In the genomic region with DNA sequence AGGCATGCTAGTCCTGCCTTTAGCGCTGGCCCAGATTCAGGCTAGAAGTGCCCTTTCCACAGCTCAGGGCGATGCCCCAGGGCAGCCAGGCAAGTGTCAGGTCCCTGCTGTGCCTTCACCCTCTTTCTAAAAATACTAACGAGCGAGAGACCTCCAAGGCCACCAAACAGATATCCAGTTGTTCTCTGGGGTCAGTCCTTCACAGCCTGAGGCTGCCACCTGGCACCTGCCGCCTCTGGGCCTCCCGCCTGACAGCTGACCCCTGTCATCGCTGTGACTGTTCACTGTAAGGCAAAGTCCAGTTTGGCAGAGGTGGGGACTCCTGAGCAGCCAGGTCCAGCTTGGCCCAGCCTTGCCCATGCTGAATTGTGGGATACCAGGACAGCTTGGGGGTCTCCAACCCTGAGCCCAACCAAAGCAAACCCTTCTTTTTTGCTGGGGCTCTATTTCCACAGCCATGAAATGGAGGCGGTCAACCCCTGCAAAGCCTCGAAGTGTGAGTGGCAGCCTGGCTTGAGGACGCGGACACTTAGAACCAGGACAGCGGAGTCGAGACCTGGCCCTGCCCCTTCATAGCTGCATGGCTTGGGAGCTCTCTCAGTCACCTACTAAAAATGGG, we compare ENCODE assay signal across 1 cellular context.
TF ChIP-seq lines count a peak whose summit lies in the region.

No MANE protein-coding gene starts in this region.

TF ChIP-seq in HepG2, 621 proteins besides CTCF, POLR2A, EP300 and RAD21 (continued from another document and continues in another):
- TF ChIP-seq, protein P1, sequence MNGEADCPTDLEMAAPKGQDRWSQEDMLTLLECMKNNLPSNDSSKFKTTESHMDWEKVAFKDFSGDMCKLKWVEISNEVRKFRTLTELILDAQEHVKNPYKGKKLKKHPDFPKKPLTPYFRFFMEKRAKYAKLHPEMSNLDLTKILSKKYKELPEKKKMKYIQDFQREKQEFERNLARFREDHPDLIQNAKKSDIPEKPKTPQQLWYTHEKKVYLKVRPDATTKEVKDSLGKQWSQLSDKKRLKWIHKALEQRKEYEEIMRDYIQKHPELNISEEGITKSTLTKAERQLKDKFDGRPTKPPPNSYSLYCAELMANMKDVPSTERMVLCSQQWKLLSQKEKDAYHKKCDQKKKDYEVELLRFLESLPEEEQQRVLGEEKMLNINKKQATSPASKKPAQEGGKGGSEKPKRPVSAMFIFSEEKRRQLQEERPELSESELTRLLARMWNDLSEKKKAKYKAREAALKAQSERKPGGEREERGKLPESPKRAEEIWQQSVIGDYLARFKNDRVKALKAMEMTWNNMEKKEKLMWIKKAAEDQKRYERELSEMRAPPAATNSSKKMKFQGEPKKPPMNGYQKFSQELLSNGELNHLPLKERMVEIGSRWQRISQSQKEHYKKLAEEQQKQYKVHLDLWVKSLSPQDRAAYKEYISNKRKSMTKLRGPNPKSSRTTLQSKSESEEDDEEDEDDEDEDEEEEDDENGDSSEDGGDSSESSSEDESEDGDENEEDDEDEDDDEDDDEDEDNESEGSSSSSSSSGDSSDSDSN (CRISPR knock-in tag; IDR thresholded peaks at IDR 0.05), result peak; percentile 62
- TF ChIP-seq ZNF562 (CRISPR knock-in tag; IDR thresholded peaks at IDR 0.05; ENCODE audit: borderline replicate concordance) (no peak), MIER3 (CRISPR knock-in tag; IDR thresholded peaks at IDR 0.05; ENCODE audit: borderline replicate concordance) (no peak), NBN (conservative IDR thresholded peaks at IDR 0.05) (no peak), ZNF605 (CRISPR knock-in tag; IDR thresholded peaks at IDR 0.05) (peak; percentile 85), ZNF772 (CRISPR knock-in tag; IDR thresholded peaks at IDR 0.05) (peak; percentile 87), ZNF530 (CRISPR knock-in tag; IDR thresholded peaks at IDR 0.05; ENCODE audit: low read depth) (no peak), HDAC6 (IDR thresholded peaks at IDR 0.05; ENCODE audit: low read depth, low read length) (no peak), SAFB2 (CRISPR knock-in tag; IDR thresholded peaks at IDR 0.05; ENCODE audit: borderline replicate concordance, low read depth) (no peak), ZNF879 (CRISPR knock-in tag; IDR thresholded peaks at IDR 0.05) (no peak), BCLAF1 (IDR thresholded peaks at IDR 0.05) (no peak), ZNF83 (CRISPR knock-in tag; IDR thresholded peaks at IDR 0.05; ENCODE audit: borderline replicate concordance) (no peak), RORA (CRISPR knock-in tag; IDR thresholded peaks at IDR 0.05) (no peak), ZNF850 (CRISPR knock-in tag; conservative IDR thresholded peaks at IDR 0.05) (no peak), ZNF24 (IDR thresholded peaks at IDR 0.05) (peak; percentile 91), SPEN (CRISPR knock-in tag; IDR thresholded peaks at IDR 0.05; ENCODE audit: low read depth) (peak; percentile 83), CEBPB (IDR thresholded peaks at IDR 0.05; ENCODE audit: borderline replicate concordance, low read depth, low read length) (no peak), TERF1 (CRISPR knock-in tag; IDR thresholded peaks at IDR 0.05) (no peak), ATRX (CRISPR knock-in tag; IDR thresholded peaks at IDR 0.05; ENCODE audit: borderline replicate concordance) (no peak), IKZF5 (CRISPR knock-in tag; IDR thresholded peaks at IDR 0.05) (peak; percentile 94)
- TF ChIP-seq, protein P2, sequence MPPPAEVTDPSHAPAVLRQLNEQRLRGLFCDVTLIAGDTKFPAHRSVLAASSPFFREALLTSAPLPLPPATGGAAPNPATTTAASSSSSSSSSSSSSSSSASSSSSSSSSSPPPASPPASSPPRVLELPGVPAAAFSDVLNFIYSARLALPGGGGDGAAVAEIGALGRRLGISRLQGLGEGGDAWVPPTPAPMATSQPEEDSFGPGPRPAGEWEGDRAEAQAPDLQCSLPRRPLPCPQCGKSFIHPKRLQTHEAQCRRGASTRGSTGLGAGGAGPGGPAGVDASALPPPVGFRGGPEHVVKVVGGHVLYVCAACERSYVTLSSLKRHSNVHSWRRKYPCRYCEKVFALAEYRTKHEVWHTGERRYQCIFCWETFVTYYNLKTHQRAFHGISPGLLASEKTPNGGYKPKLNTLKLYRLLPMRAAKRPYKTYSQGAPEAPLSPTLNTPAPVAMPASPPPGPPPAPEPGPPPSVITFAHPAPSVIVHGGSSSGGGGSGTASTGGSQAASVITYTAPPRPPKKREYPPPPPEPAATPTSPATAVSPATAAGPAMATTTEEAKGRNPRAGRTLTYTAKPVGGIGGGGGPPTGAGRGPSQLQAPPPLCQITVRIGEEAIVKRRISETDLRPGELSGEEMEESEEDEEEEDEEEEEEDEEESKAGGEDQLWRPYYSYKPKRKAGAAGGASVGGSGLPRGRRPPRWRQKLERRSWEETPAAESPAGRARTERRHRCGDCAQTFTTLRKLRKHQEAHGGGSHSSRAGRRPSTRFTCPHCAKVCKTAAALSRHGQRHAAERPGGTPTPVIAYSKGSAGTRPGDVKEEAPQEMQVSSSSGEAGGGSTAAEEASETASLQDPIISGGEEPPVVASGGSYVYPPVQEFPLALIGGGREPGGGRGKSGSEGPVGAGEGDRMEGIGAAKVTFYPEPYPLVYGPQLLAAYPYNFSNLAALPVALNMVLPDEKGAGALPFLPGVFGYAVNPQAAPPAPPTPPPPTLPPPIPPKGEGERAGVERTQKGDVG (CRISPR knock-in tag; IDR thresholded peaks at IDR 0.05; ENCODE audit: borderline replicate concordance), result peak; percentile 77; the same call in 1 of the 2 replicates
- TF ChIP-seq, protein P3, sequence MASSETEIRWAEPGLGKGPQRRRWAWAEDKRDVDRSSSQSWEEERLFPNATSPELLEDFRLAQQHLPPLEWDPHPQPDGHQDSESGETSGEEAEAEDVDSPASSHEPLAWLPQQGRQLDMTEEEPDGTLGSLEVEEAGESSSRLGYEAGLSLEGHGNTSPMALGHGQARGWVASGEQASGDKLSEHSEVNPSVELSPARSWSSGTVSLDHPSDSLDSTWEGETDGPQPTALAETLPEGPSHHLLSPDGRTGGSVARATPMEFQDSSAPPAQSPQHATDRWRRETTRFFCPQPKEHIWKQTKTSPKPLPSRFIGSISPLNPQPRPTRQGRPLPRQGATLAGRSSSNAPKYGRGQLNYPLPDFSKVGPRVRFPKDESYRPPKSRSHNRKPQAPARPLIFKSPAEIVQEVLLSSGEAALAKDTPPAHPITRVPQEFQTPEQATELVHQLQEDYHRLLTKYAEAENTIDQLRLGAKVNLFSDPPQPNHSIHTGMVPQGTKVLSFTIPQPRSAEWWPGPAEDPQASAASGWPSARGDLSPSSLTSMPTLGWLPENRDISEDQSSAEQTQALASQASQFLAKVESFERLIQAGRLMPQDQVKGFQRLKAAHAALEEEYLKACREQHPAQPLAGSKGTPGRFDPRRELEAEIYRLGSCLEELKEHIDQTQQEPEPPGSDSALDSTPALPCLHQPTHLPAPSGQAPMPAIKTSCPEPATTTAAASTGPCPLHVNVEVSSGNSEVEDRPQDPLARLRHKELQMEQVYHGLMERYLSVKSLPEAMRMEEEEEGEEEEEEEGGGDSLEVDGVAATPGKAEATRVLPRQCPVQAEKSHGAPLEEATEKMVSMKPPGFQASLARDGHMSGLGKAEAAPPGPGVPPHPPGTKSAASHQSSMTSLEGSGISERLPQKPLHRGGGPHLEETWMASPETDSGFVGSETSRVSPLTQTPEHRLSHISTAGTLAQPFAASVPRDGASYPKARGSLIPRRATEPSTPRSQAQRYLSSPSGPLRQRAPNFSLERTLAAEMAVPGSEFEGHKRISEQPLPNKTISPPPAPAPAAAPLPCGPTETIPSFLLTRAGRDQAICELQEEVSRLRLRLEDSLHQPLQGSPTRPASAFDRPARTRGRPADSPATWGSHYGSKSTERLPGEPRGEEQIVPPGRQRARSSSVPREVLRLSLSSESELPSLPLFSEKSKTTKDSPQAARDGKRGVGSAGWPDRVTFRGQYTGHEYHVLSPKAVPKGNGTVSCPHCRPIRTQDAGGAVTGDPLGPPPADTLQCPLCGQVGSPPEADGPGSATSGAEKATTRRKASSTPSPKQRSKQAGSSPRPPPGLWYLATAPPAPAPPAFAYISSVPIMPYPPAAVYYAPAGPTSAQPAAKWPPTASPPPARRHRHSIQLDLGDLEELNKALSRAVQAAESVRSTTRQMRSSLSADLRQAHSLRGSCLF (CRISPR knock-in tag; IDR thresholded peaks at IDR 0.05; ENCODE audit: borderline replicate concordance), result no peak
- TF ChIP-seq, protein P4, sequence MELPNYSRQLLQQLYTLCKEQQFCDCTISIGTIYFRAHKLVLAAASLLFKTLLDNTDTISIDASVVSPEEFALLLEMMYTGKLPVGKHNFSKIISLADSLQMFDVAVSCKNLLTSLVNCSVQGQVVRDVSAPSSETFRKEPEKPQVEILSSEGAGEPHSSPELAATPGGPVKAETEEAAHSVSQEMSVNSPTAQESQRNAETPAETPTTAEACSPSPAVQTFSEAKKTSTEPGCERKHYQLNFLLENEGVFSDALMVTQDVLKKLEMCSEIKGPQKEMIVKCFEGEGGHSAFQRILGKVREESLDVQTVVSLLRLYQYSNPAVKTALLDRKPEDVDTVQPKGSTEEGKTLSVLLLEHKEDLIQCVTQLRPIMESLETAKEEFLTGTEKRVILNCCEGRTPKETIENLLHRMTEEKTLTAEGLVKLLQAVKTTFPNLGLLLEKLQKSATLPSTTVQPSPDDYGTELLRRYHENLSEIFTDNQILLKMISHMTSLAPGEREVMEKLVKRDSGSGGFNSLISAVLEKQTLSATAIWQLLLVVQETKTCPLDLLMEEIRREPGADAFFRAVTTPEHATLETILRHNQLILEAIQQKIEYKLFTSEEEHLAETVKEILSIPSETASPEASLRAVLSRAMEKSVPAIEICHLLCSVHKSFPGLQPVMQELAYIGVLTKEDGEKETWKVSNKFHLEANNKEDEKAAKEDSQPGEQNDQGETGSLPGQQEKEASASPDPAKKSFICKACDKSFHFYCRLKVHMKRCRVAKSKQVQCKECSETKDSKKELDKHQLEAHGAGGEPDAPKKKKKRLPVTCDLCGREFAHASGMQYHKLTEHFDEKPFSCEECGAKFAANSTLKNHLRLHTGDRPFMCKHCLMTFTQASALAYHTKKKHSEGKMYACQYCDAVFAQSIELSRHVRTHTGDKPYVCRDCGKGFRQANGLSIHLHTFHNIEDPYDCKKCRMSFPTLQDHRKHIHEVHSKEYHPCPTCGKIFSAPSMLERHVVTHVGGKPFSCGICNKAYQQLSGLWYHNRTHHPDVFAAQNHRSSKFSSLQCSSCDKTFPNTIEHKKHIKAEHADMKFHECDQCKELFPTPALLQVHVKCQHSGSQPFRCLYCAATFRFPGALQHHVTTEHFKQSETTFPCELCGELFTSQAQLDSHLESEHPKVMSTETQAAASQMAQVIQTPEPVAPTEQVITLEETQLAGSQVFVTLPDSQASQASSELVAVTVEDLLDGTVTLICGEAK (IDR thresholded peaks at IDR 0.05), result no peak
- TF ChIP-seq, protein P4 (CRISPR knock-in tag; IDR thresholded peaks at IDR 0.05), result peak; percentile 63; the same call in 1 of the 2 replicates
